ENCODE assay signal across 17 cellular contexts in genomic region chr3:33062814-33063346, GRCh38. TPM values are rescaled to one million over a fixed set of nuclear protein-coding genes. Genes with fewer than 3 reads are reported as not detected.
A peak's percentile ranks its signal among the peaks of the same experiment; 100 is the strongest.
DNase-seq lines count a peak whose midpoint lies in the region; ATAC-seq and TF ChIP-seq lines count a peak whose summit lies in the region.
"Had no signal": no experiment of that assay in that cellular context is flagged by ENCODE, and none has a peak within 500 bp of the region (broad histone marks: within the 10 kb centered on the region; RNA-seq: fewer than 3 reads in every experiment).

No MANE protein-coding gene starts in this region.

- POLR2A ChIA-PET in naive thymus-derived CD8-positive, alpha-beta T cell (lab: Charles Lee): interaction anchor here (1.5 kb wide), 1 partner anchor 15 kb away, joined by 4 read pairs; no protein-coding TSS in a partner anchor

- H3K9me3 Mint-ChIP-seq in activated naive CD4-positive, alpha-beta T cell treated with anti-CD3 and anti-CD28 coated beads, Interleukin-2, amount 50 U/mL, for 72 hours: no peaks in the 10 kb centered on the region
- H3K9me3 Mint-ChIP-seq in naive thymus-derived CD8-positive, alpha-beta T cell: no peaks in the 10 kb centered on the region

- peaks cover 15 to 53% (median 32%) of the 10 kb centered on the region in 4 donors for H3K4me1 Mint-ChIP-seq in naive thymus-derived CD8-positive, alpha-beta T cell

- no peaks in the 10 kb centered on the region for H3K9me2 ChIP-seq in SU-DHL-6 (replicated peaks; ENCODE audit: insufficient read depth, low read length)

- H3K36me3 Mint-ChIP-seq in activated naive CD4-positive, alpha-beta T cell treated with anti-CD3 and anti-CD28 coated beads, Interleukin-2, amount 50 U/mL, for 72 hours: peaks cover 0 to 24% of the 10 kb centered on the region in 2 donors
- H3K36me3 Mint-ChIP-seq in naive thymus-derived CD8-positive, alpha-beta T cell: peaks cover 2 to 54% (median 37%) of the 10 kb centered on the region in 3 donors

- H3K27ac ChIP-seq in SU-DHL-6 (ENCODE audit: low read depth, low read length): peak overlapping the region; percentile 22; the same call in 1 of the 2 replicates
- peak overlapping the region in 1 of 2 donors; percentile 5 for H3K27ac ChIP-seq in uterus
- H3K27ac ChIP-seq: BLaER1 treated with 17β-estradiol and CSF1 and Interleukin-3, amounts not matched to agents 10 nM and 100 nM; epithelial cell of prostate; prostate gland had no signal

- H3K9me3 ChIP-seq in SU-DHL-6 (ENCODE audit: insufficient read depth, low read length) (no peaks in the 10 kb centered on the region), uterus (no peaks in the 10 kb centered on the region)
- H3K9me3 ChIP-seq: BLaER1 treated with 17β-estradiol and CSF1 and Interleukin-3, amounts not matched to agents 10 nM and 100 nM; Peyer's patch; prostate gland had no signal

- H2AFZ ChIP-seq in SU-DHL-6 (ENCODE audit: low read depth, low read length, severe bottlenecking): no peak overlapping the region

- H3K36me3 ChIP-seq in SU-DHL-6 (ENCODE audit: low read length): 0 out of 2 replicates have a peak, but pooled peaks cover 3% of the 10 kb centered on the region
- H3K36me3 ChIP-seq in uterus: no peaks in the 10 kb centered on the region

- no peaks in the 10 kb centered on the region for H4K20me1 ChIP-seq in SU-DHL-6 (ENCODE audit: low read depth, low read length)

- H3K9ac ChIP-seq in SU-DHL-6 (ENCODE audit: low read length): no peak overlapping the region
- H3K9ac ChIP-seq: BLaER1 treated with 17β-estradiol and CSF1 and Interleukin-3, amounts not matched to agents 10 nM and 100 nM had no signal

- TF ChIP-seq CTCF in SU-DHL-6 (IDR thresholded peaks at IDR 0.05; ENCODE audit: insufficient read depth, low read length, poor library complexity, severe bottlenecking) (no peak), uterus (IDR thresholded peaks at IDR 0.05) (no peak)

- ATAC-seq in activated naive CD4-positive, alpha-beta T cell treated with anti-CD3 and anti-CD28 coated beads, Interleukin-2, amount 50 U/mL, for 72 hours: peak; percentile 12 to 20
- ATAC-seq in naive thymus-derived CD8-positive, alpha-beta T cell: no peak
- ATAC-seq in sciatic nerve (no peak), HG02763 (IDR thresholded peaks at IDR 0.05; ENCODE audit: unreplicated experiment) (no peak)

- in situ Hi-C loops in G401 (cut with HindIII; ENCODE audit: low sequenced_read_pairs): no loop called here

- H3K4me3 ChIP-seq in SU-DHL-6 (ENCODE audit: insufficient read depth, low read length, poor library complexity, severe bottlenecking) (no peak overlapping the region), uterus (no peak overlapping the region)
- H3K4me3 ChIP-seq: BLaER1 treated with 17β-estradiol and CSF1 and Interleukin-3, amounts not matched to agents 10 nM and 100 nM; Peyer's patch; prostate gland had no signal

- no peak overlapping the region for H3K4me2 ChIP-seq in SU-DHL-6 (ENCODE audit: low read depth, low read length, poor library complexity, severe bottlenecking)
- H3K4me2 ChIP-seq: BLaER1 treated with 17β-estradiol and CSF1 and Interleukin-3, amounts not matched to agents 10 nM and 100 nM had no signal

- intact Hi-C loops in uterus (cut with DNase I; ENCODE audit: low total_unique reads): no loop called here
- intact Hi-C loops in sciatic nerve (cut with DNase I): no loop called here

- H3K79me2 ChIP-seq in SU-DHL-6 (ENCODE audit: insufficient read depth, low read length): no peaks in the 10 kb centered on the region

- H3K4me1 ChIP-seq in uterus: no peaks in the 10 kb centered on the region
- H3K4me1 ChIP-seq: prostate gland had no signal

- no peak for TF ChIP-seq POLR2A in uterus (IDR thresholded peaks at IDR 0.05)

- peak; percentile 6 for DNase-seq in G401 (ENCODE audit: low spot score)
- no peak for DNase-seq in activated naive CD4-positive, alpha-beta T cell treated with anti-CD3 and anti-CD28 coated beads, Interleukin-2, amount 50 U/mL, for 72 hours (ENCODE audit: low spot score in 2 of 2)
- no peak for DNase-seq in naive thymus-derived CD8-positive, alpha-beta T cell
- DNase-seq in midbrain (lab: John Stamatoyannopoulos, UW): no peak
- DNase-seq in uterus: no peak
- DNase-seq in sciatic nerve (ENCODE audit: low spot score): no peak
- DNase-seq: amygdala, Karpas-422, kidney, NCI-H526 treated with DMSO at 0.1 percent for 48 hours, trophoblast cell had no signal

- H3F3A ChIP-seq in SU-DHL-6 (ENCODE audit: insufficient read depth): no peaks in the 10 kb centered on the region

- peak overlapping the region in 6 of 10 donors; percentile 6 to 43 (median 24) for H3K4me3 Mint-ChIP-seq in naive thymus-derived CD8-positive, alpha-beta T cell

- peak overlapping the region; percentile 89 to 90 for H3K27ac Mint-ChIP-seq in activated naive CD4-positive, alpha-beta T cell treated with anti-CD3 and anti-CD28 coated beads, Interleukin-2, amount 50 U/mL, for 72 hours
- peak overlapping the region in 4 of 10 donors; percentile 2 to 81 (median 48) for H3K27ac Mint-ChIP-seq in naive thymus-derived CD8-positive, alpha-beta T cell

- H3K27me3 Mint-ChIP-seq in naive thymus-derived CD8-positive, alpha-beta T cell: no peaks in the 10 kb centered on the region

- H3K27me3 ChIP-seq in SU-DHL-6 (ENCODE audit: low read length) (no peaks in the 10 kb centered on the region), uterus (no peaks in the 10 kb centered on the region)
- H3K27me3 ChIP-seq: BLaER1 treated with 17β-estradiol and CSF1 and Interleukin-3, amounts not matched to agents 10 nM and 100 nM; Peyer's patch had no signal

RNA-seq across cellular contexts. Expression of gene GLB1, which starts 34.1 kb away (rescaled TPM):
- total RNA-seq in G401 (2014; rRNA removed; shearing (Covaris generic)): 61.5 and 95.3 TPM in 2 replicates
- 10 to 100 TPM; 28.9 to 60.2 TPM for total RNA-seq in activated naive CD4-positive, alpha-beta T cell treated with anti-CD3 and anti-CD28 coated beads, Interleukin-2, amount 50 U/mL, for 72 hours
- total RNA-seq in naive thymus-derived CD8-positive, alpha-beta T cell: 10 to 100 TPM; 18.7 to 27.0 TPM
- polyA plus RNA-seq in naive thymus-derived CD8-positive, alpha-beta T cell: 10 to 100 TPM; 12.7 to 17.0 (median 16.3) TPM
- 10 to 100 TPM; 42.6 to 95.0 (median 55.3) TPM for total RNA-seq in uterus
- 33.8 TPM for total RNA-seq in sciatic nerve

RNA-seq across cellular contexts. Expression of gene TMPPE, which starts 34.1 kb away (rescaled TPM):
- 1.4 and 2.3 TPM in 2 replicates for total RNA-seq in G401 (2014; rRNA removed; shearing (Covaris generic))
- total RNA-seq in activated naive CD4-positive, alpha-beta T cell treated with anti-CD3 and anti-CD28 coated beads, Interleukin-2, amount 50 U/mL, for 72 hours: 1 to 10 TPM; 3.6 to 9.5 TPM
- total RNA-seq in naive thymus-derived CD8-positive, alpha-beta T cell: 1 to 10 TPM; 6.9 TPM
- polyA plus RNA-seq in naive thymus-derived CD8-positive, alpha-beta T cell: under 1 TPM; 0.14 to 0.77 (median 0.64) TPM
- total RNA-seq in uterus: 1 to 10 TPM; 4.4 to 7.6 (median 6.9) TPM
- total RNA-seq in sciatic nerve: 6.2 TPM

RNA-seq across cellular contexts. Expression of gene CRTAP, which starts 50.9 kb away (rescaled TPM):
- total RNA-seq in G401 (2014; rRNA removed; shearing (Covaris generic)): 280 and 316 TPM in 2 replicates
- total RNA-seq in activated naive CD4-positive, alpha-beta T cell treated with anti-CD3 and anti-CD28 coated beads, Interleukin-2, amount 50 U/mL, for 72 hours: 10 to 100 TPM; 44.1 to 66.6 TPM
- total RNA-seq in naive thymus-derived CD8-positive, alpha-beta T cell: 10 to 100 TPM; 36.0 to 45.7 TPM
- polyA plus RNA-seq in naive thymus-derived CD8-positive, alpha-beta T cell: 10 to 100 TPM; 25.4 to 52.5 (median 36.0) TPM
- total RNA-seq in uterus (100 to 1,000 TPM; 174 to 687 (median 286) TPM), sciatic nerve (245 TPM)

Comparison
In these comparisons a context has a peak if more than half of its experiments do, and no peak if none do; other contexts are left out.
1. ATAC-seq: peak in activated naive CD4-positive, alpha-beta T cell treated with anti-CD3 and anti-CD28 coated beads, Interleukin-2, amount 50 U/mL, for 72 hours (2 of 2); none in naive thymus-derived CD8-positive, alpha-beta T cell (0 of 2), sciatic nerve (single experiment) and HG02763 (single experiment).